In genomic region chr12:59844775-59845174, GRCh38 we compare ENCODE assay signal across 30 cellular contexts.
"Had no signal": no experiment of that assay in that cellular context is flagged by ENCODE, and none has a peak within 500 bp of the region (broad histone marks: within the 10 kb centered on the region; RNA-seq: fewer than 3 reads in every experiment).

No MANE protein-coding gene starts in this region.

- H3K4me3 ChIP-seq: adrenal gland, body of pancreas, breast epithelium had no signal

- DNase-seq: activated B cell treated with CpG ODN at 0.5 μM for 24 hours; activated CD4-positive, alpha-beta memory T cell treated with anti-CD3 and anti-CD28 coated beads for 36 hours; activated CD4-positive, alpha-beta T cell treated with anti-CD3 and anti-CD28 coated beads for 4 hours; activated CD4-positive, alpha-beta T cell treated with anti-CD3 and anti-CD28 coated beads, Interleukin-2, amount 10 ng/mL, durations not matched to agents 24 days and 14 days; activated CD4-positive, alpha-beta T cell treated with anti-CD3 and anti-CD28 coated beads, Interleukin-2, amount 50 U/mL, for 1 hour; activated CD4-positive, alpha-beta T cell treated with anti-CD3 and anti-CD28 coated beads, Interleukin-2, amount 50 U/mL, for 4 hours; activated CD4-positive, CD25-positive, alpha-beta regulatory T cell treated with anti-CD3 and anti-CD28 coated beads, Interleukin-2, amount 50 U/mL, for 72 hours; activated CD8-positive, alpha-beta memory T cell treated with anti-CD3 and anti-CD28 coated beads, Interleukin-2, amount 50 U/mL, for 4 hours; activated CD8-positive, alpha-beta T cell treated with anti-CD3 and anti-CD28 coated beads for 36 hours; activated effector memory CD4-positive, alpha-beta T cell treated with anti-CD3 and anti-CD28 coated beads, Interleukin-2, amount 50 U/mL, for 16 hours; activated gamma-delta T cell treated with Interleukin-2 at 50 U/mL for 16 hours; activated naive CD4-positive, alpha-beta T cell; activated naive CD4-positive, alpha-beta T cell treated with anti-CD3 and anti-CD28 coated beads for 36 hours; activated naive CD4-positive, alpha-beta T cell treated with anti-CD3 and anti-CD28 coated beads, Interleukin-2, amount 50 U/mL, for 16 hours; activated naive CD8-positive, alpha-beta T cell treated with anti-CD3 and anti-CD28 coated beads for 36 hours; activated T-cell treated with anti-CD3 and anti-CD28 coated beads for 4 hours; activated T-cell treated with anti-CD3 and anti-CD28 coated beads, Interleukin-2, amount 50 U/mL, for 1 hour; activated T-cell treated with anti-CD3 and anti-CD28 coated beads, Interleukin-2, amount 50 U/mL, for 4 hours; activated T-cell treated with anti-CD3 and anti-CD28 coated beads, Interleukin-2, amount 50 U/mL, for 72 hours; adrenal gland; amniotic stem cell; aorta; body of pancreas; brain microvascular endothelial cell; central memory CD4-positive, alpha-beta T cell; T-helper 2 cell; T-helper 9 cell had no signal

- ATAC-seq: activated CD8-positive, alpha-beta T cell treated with anti-CD3 and anti-CD28 coated beads for 36 hours; activated naive CD4-positive, alpha-beta T cell treated with anti-CD3 and anti-CD28 coated beads, Interleukin-2, amount 50 U/mL, for 72 hours; activated T-cell treated with anti-CD3 and anti-CD28 coated beads, Interleukin-2, amount 50 U/mL, for 4 hours; activated T-cell treated with anti-CD3 and anti-CD28 coated beads, Interleukin-2, amount 50 U/mL, for 72 hours; activated T-helper 17 cell treated with anti-CD3 and anti-CD28 coated beads, Interleukin-2, amount 50 U/mL, for 72 hours; body of pancreas had no signal
